ENCODE assay signal across 27 cellular contexts in the genomic region with DNA sequence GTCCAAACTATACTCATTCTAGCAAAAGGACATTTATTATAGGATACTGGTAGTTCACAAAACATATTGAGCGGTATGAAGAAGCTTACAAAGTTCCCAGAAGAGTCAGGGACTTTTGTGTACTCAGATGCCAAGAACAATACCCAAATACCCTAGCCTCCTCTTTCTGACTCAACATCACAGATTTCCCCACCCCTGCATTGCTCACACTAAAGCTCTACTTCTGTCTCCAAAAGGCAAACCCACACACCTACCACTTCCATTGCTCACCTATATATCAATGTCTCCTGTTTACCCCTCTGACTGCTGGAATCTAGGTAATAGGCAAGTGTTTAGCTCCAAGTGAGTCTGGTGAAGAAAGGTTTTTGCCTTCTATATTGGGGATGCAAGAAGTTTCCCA.
"Had no signal": no experiment of that assay in that cellular context is flagged by ENCODE, and none has a peak within 500 bp of the region (broad histone marks: within the 10 kb centered on the region; RNA-seq: fewer than 3 reads in every experiment).

No MANE protein-coding gene starts in this region.

- H3K27ac Mint-ChIP-seq: activated naive CD8-positive, alpha-beta T cell; nephron; stimulated activated memory B cell treated with anti-CD40 and anti-IgM and Interleukin-4, amounts not matched to agents 10 μg/mL and 1 μg/mL and 100 μg/mL, for 72 hours; T-cell; T-helper 2 cell treated with Interferon-gamma antibody and Interleukin-4, amounts not matched to agents 5 μg/mL and 100 μg/mL, for 36 hours had no signal

- H3K27me3 ChIP-seq: body of pancreas, stomach, suprapubic skin, tibial artery, upper lobe of right lung had no signal

- ATAC-seq: activated T-cell treated with anti-CD3 and anti-CD28 coated beads, Interleukin-2, amount 50 U/mL, for 72 hours; body of pancreas; effector memory CD8-positive, alpha-beta T cell; esophagus mucosa; left ventricle myocardium superior; right lobe of liver; stimulated activated memory B cell treated with anti-CD40 and anti-IgM and Interleukin-4, amounts not matched to agents 10 μg/mL and 1 μg/mL and 100 μg/mL, for 72 hours; T-cell; upper lobe of right lung had no signal

- H3K4me1 Mint-ChIP-seq: nephron; stimulated activated memory B cell treated with anti-CD40 and anti-IgM and Interleukin-4, amounts not matched to agents 10 μg/mL and 1 μg/mL and 100 μg/mL, for 72 hours; T-cell had no signal

- H3K9me3 ChIP-seq: body of pancreas, right lobe of liver, stomach, suprapubic skin, tibial artery, upper lobe of right lung had no signal

- H3K4me1 ChIP-seq: body of pancreas, right lobe of liver, stomach, suprapubic skin, tibial artery, upper lobe of right lung had no signal

- H3K4me3 ChIP-seq: body of pancreas, right lobe of liver, stomach, suprapubic skin, tibial artery, upper lobe of right lung had no signal

- H3K36me3 ChIP-seq: right lobe of liver, stomach, suprapubic skin, tibial artery, upper lobe of right lung had no signal

- FAIRE-seq: frontal cortex, small intestine had no signal

- H3K27me3 Mint-ChIP-seq: activated naive CD8-positive, alpha-beta T cell; effector memory CD8-positive, alpha-beta T cell; stimulated activated memory B cell treated with anti-CD40 and anti-IgM and Interleukin-4, amounts not matched to agents 10 μg/mL and 1 μg/mL and 100 μg/mL, for 72 hours had no signal

- H3K4me3 Mint-ChIP-seq: activated naive CD8-positive, alpha-beta T cell; activated T-cell treated with anti-CD3 and anti-CD28 coated beads, Interleukin-2, amount 50 U/mL, for 72 hours; effector memory CD8-positive, alpha-beta T cell; nephron; stimulated activated memory B cell treated with anti-CD40 and anti-IgM and Interleukin-4, amounts not matched to agents 10 μg/mL and 1 μg/mL and 100 μg/mL, for 72 hours; T-cell; T-helper 2 cell treated with Interferon-gamma antibody and Interleukin-4, amounts not matched to agents 5 μg/mL and 100 μg/mL, for 36 hours had no signal

- H3K27ac ChIP-seq: body of pancreas, right lobe of liver, stomach, suprapubic skin, tibial artery, upper lobe of right lung had no signal

- DNase-seq: activated CD4-positive, alpha-beta T cell treated with anti-CD3 and anti-CD28 coated beads for 4 hours; activated CD4-positive, alpha-beta T cell treated with anti-CD3 and anti-CD28 coated beads, Interleukin-2, amount 50 U/mL, for 4 hours; activated naive CD4-positive, alpha-beta T cell; activated T-cell treated with anti-CD3 and anti-CD28 coated beads for 4 hours; activated T-cell treated with anti-CD3 and anti-CD28 coated beads, Interleukin-2, amount 50 U/mL, for 72 hours; anterior cingulate cortex; body of pancreas; cortex of kidney; effector memory CD8-positive, alpha-beta T cell; glutamatergic neuron; islet precursor cell; left ventricle myocardium superior; right lobe of liver; small intestine; stimulated activated CD4-positive, alpha-beta T cell treated with anti-CD3 and anti-CD28 coated beads, Interleukin-4, amount 100 ng/mL, for 4 hours; stimulated activated CD8-positive, alpha-beta memory T cell treated with anti-CD3 and anti-CD28 coated beads, Interleukin-4, amount 100 ng/mL, for 48 hours; stomach; T-cell; tibial artery; upper lobe of right lung had no signal

- H3K9me3 Mint-ChIP-seq: stimulated activated memory B cell treated with anti-CD40 and anti-IgM and Interleukin-4, amounts not matched to agents 10 μg/mL and 1 μg/mL and 100 μg/mL, for 72 hours had no signal

- H3K36me3 Mint-ChIP-seq: activated naive CD8-positive, alpha-beta T cell; stimulated activated memory B cell treated with anti-CD40 and anti-IgM and Interleukin-4, amounts not matched to agents 10 μg/mL and 1 μg/mL and 100 μg/mL, for 72 hours; T-cell had no signal
